In genomic region chr17:7844292-7845154, GRCh38 we compare ENCODE assay signal across 8 cellular contexts. TPM values are rescaled to one million over a fixed set of nuclear protein-coding genes. Genes with fewer than 3 reads are reported as not detected.
DNase-seq lines count a peak whose midpoint lies in the region; ATAC-seq, FAIRE-seq and TF ChIP-seq lines count a peak whose summit lies in the region.

No MANE protein-coding gene starts in this region.

- H3K9me3 Mint-ChIP-seq in central memory CD8-positive, alpha-beta T cell, result no peaks in the 10 kb centered on the region

- 0 to 1% (median 0%) methylated on average over 53 to 71 of the region's 71 CpGs for WGBS in spleen, 5 donors

- H3K27ac ChIP-seq in spleen, result peak overlapping the region; percentile 92 to 100 (median 97)

- POLR2A ChIA-PET in AG04449 (lab: Yijun Ruan, JAX), result interaction anchor here (0.8 to 4.9 kb wide), 5 partner anchors 9 to 78 kb away, joined by 3 to 48 read pairs (median 3); partner anchors contain the start of genes CYB5D1 and NAA38

- TF ChIP-seq POLR2A in spleen (IDR thresholded peaks at IDR 0.05), result peak in 1 of 3 donors; percentile 75

- peak; percentile 79 for FAIRE-seq in islet of Langerhans (lab: Jason Lieb, UNC)

- H3K36me3 Mint-ChIP-seq in central memory CD8-positive, alpha-beta T cell (ENCODE audit: insufficient read depth), result peaks cover 67% of the 10 kb centered on the region

- no peaks in the 10 kb centered on the region for H3K9me3 ChIP-seq in spleen

- H3K27me3 ChIP-seq in spleen (replicated peaks in 1 of 7), result no peaks in the 10 kb centered on the region

- peak overlapping the region; percentile 100 for H3K27ac Mint-ChIP-seq in central memory CD8-positive, alpha-beta T cell (ENCODE audit: low read depth)

- intact Hi-C loops in spleen (cut with DNase I; ENCODE audit: low total_unique reads), result no loop called here

- CTCF ChIA-PET in AG04449 (lab: Yijun Ruan, JAX), result interaction anchor here (1.0 to 7.0 kb wide), 15 partner anchors 9 to 315 kb away, joined by 3 to 36 read pairs (median 6); partner anchors contain the start of genes KDM6B and NAA38

- H3K36me3 ChIP-seq in spleen, result peaks cover 0 to 61% (median 41%) of the 10 kb centered on the region in 6 donors

- TF ChIP-seq CTCF in AG04449 (IDR thresholded peaks at IDR 0.05; ENCODE audit: insufficient read depth, low read length, missing control alignments) (no peak), spleen (IDR thresholded peaks at IDR 0.05 in 8 of 11, conservative IDR thresholded peaks at IDR 0.05 in 3 of 11) (peak in 1 of 11 experiments; percentile 26)

- peak overlapping the region; percentile 73 for H3K4me3 ChIP-seq in AG04449 (ENCODE audit: low read depth, low read length)
- H3K4me3 ChIP-seq in spleen, result peak overlapping the region; percentile 68 to 91 (median 77)

- no peaks in the 10 kb centered on the region for H3K27me3 Mint-ChIP-seq in central memory CD8-positive, alpha-beta T cell

- H3K4me1 ChIP-seq in spleen, result peaks cover 24 to 87% (median 41%) of the 10 kb centered on the region in 6 donors

- DNase-seq in AG04449 (ENCODE audit: low read depth, low spot score), result no peak
- peak; percentile 74 for DNase-seq in NCI-H2227 treated with DMSO at 0.1 percent for 48 hours (lab: John Stamatoyannopoulos, UW)
- peak; percentile 81 for DNase-seq in activated CD4-positive, CD25-positive, alpha-beta regulatory T cell treated with anti-CD3 and anti-CD28 coated beads, Interleukin-2, amount 50 U/mL, for 16 hours (ENCODE audit: low read depth, low spot score)
- DNase-seq in central memory CD8-positive, alpha-beta T cell (ENCODE audit: low spot score in 2 of 2), result peak; percentile 63 to 80
- peak; percentile 96 for DNase-seq in spleen

- peak; percentile 47 for ATAC-seq in GM18861 (IDR thresholded peaks at IDR 0.05; ENCODE audit: unreplicated experiment)
- peak; percentile 38 for ATAC-seq in HG03066 (IDR thresholded peaks at IDR 0.05; ENCODE audit: low read depth, unreplicated experiment)
- ATAC-seq in central memory CD8-positive, alpha-beta T cell (replicated peaks; ENCODE audit: extremely low read depth, poor library complexity, severe bottlenecking), result peak; percentile 26

- peaks cover 52% of the 10 kb centered on the region for H3K4me1 Mint-ChIP-seq in central memory CD8-positive, alpha-beta T cell

- H3K4me3 Mint-ChIP-seq in central memory CD8-positive, alpha-beta T cell, result peak overlapping the region; percentile 92

RNA-seq across cellular contexts. Expression of gene TMEM88, which starts 10.3 kb away (rescaled TPM):
- 10 to 100 TPM in 5 of 7 donors, 1 to 10 TPM in 2; 5.2 to 31.8 (median 18.0) TPM for total RNA-seq in spleen
- 10 to 100 TPM in 1 of 3 donors, 1 to 10 TPM in 2; 5.5 to 26.2 (median 9.5) TPM for polyA plus RNA-seq in spleen

RNA-seq across cellular contexts. Expression of gene KDM6B, which starts 10.5 kb away (rescaled TPM):
- total RNA-seq in spleen, result 100 to 1,000 TPM in 1 of 7 donors, 10 to 100 TPM in 6; 22.3 to 110 (median 60.8) TPM
- polyA plus RNA-seq in spleen, result 10 to 100 TPM in 1 of 3 donors, 1 to 10 TPM in 2; 2.9 to 11.7 (median 4.0) TPM

RNA-seq across cellular contexts. Expression of gene NAA38, which starts 12.8 kb away (rescaled TPM):
- 100 to 1,000 TPM in 1 of 7 donors, 10 to 100 TPM in 6; 51.0 to 111 (median 56.9) TPM for total RNA-seq in spleen
- 100 to 1,000 TPM; 119 to 185 (median 182) TPM for polyA plus RNA-seq in spleen

RNA-seq across cellular contexts. Expression of gene CYB5D1, which starts 13.3 kb away (rescaled TPM):
- 10 to 100 TPM in 1 of 7 donors, 1 to 10 TPM in 6; 4.1 to 13.2 (median 5.9) TPM for total RNA-seq in spleen
- 1 to 10 TPM; 2.1 to 3.8 (median 2.9) TPM for polyA plus RNA-seq in spleen

RNA-seq across cellular contexts. Expression of gene CHD3, which starts 44.1 kb away (rescaled TPM):
- total RNA-seq in spleen, result 100 to 1,000 TPM in 2 of 7 donors, 10 to 100 TPM in 5; 60.9 to 117 (median 83.6) TPM
- polyA plus RNA-seq in spleen, result 10 to 100 TPM; 37.0 to 84.3 (median 71.8) TPM
